In genomic region chr19:10270180-10270615, GRCh38 we compare ENCODE assay signal across 8 cellular contexts. TPM values are rescaled to one million over a fixed set of nuclear protein-coding genes. Genes with fewer than 3 reads are reported as not detected.
DNase-seq lines count a peak whose midpoint lies in the region; ATAC-seq and TF ChIP-seq lines count a peak whose summit lies in the region.

No MANE protein-coding gene starts in this region.

- H3K4me3 ChIP-seq in CD8-positive, alpha-beta T cell (ENCODE audit: low read depth, low read length): peak overlapping the region; percentile 81
- H3K4me3 ChIP-seq in Panc1 (ENCODE audit: low read depth in 2 of 2, low read length in 2 of 2): peak overlapping the region; percentile 55 to 83
- H3K4me3 ChIP-seq in left ventricle myocardium inferior: peak overlapping the region; percentile 71
- peak overlapping the region; percentile 49 to 60 (median 56) for H3K4me3 ChIP-seq in gastrocnemius medialis

- no peaks in the 10 kb centered on the region for H3K27me3 Mint-ChIP-seq in CD8-positive, alpha-beta T cell (ENCODE audit: low read depth)
- no peaks in the 10 kb centered on the region for H3K27me3 Mint-ChIP-seq in activated naive CD4-positive, alpha-beta T cell treated with anti-CD3 and anti-CD28 coated beads for 36 hours (ENCODE audit: low read depth)

- H3K27ac Mint-ChIP-seq in CD8-positive, alpha-beta T cell: peak overlapping the region; percentile 84
- peak overlapping the region; percentile 85 for H3K27ac Mint-ChIP-seq in activated naive CD4-positive, alpha-beta T cell treated with anti-CD3 and anti-CD28 coated beads for 36 hours

- peak overlapping the region; percentile 83 for H3K4me3 Mint-ChIP-seq in CD8-positive, alpha-beta T cell
- H3K4me3 Mint-ChIP-seq in activated naive CD4-positive, alpha-beta T cell treated with anti-CD3 and anti-CD28 coated beads for 36 hours: peak overlapping the region; percentile 78

- H3K4me1 Mint-ChIP-seq in CD8-positive, alpha-beta T cell (ENCODE audit: low read depth): peaks cover 32% of the 10 kb centered on the region
- H3K4me1 Mint-ChIP-seq in activated naive CD4-positive, alpha-beta T cell treated with anti-CD3 and anti-CD28 coated beads for 36 hours (ENCODE audit: low read depth): peaks cover 34% of the 10 kb centered on the region

- H3K27ac ChIP-seq in CD8-positive, alpha-beta T cell (ENCODE audit: low read depth, low read length): peak overlapping the region; percentile 75
- H3K27ac ChIP-seq in Panc1 (ENCODE audit: low read length): peak overlapping the region; percentile 91
- peak overlapping the region; percentile 93 for H3K27ac ChIP-seq in left ventricle myocardium inferior (replicated peaks)
- H3K27ac ChIP-seq in gastrocnemius medialis: peak overlapping the region; percentile 75 to 84 (median 78)

- peaks cover 7% of the 10 kb centered on the region for H3K36me3 Mint-ChIP-seq in CD8-positive, alpha-beta T cell
- peaks cover 13% of the 10 kb centered on the region for H3K36me3 Mint-ChIP-seq in activated naive CD4-positive, alpha-beta T cell treated with anti-CD3 and anti-CD28 coated beads for 36 hours (ENCODE audit: low read depth)

- no TSS peak for BruUV-seq in Panc1 (replicated peaks; lab: Mats Ljungman, UMichigan)

- peak; percentile 45 for ATAC-seq in CD8-positive, alpha-beta T cell
- peak; percentile 57 for ATAC-seq in Panc1
- peak in 1 of 2 donors; percentile 42 for ATAC-seq in gastrocnemius medialis
- ATAC-seq in HG02884 (IDR thresholded peaks at IDR 0.05; ENCODE audit: unreplicated experiment): no peak
- ATAC-seq in HG02840 (IDR thresholded peaks at IDR 0.05; ENCODE audit: low FRiP score, unreplicated experiment): no peak

- CTCF ChIA-PET in CD8-positive, alpha-beta T cell (lab: Charles Lee): interaction anchor here (0.6 to 19.7 kb wide), 22 partner anchors 9 to 491 kb away, joined by 3 to 671 read pairs (median 4); partner anchors contain the start of genes CDC37, ICAM4, ICAM5 and RAVER1
- CTCF ChIA-PET in Panc1 (lab: Charles Lee): interaction anchor here (1.0 to 2.6 kb wide), 3 partner anchors 11 to 119 kb away, joined by 3 to 17 read pairs (median 6); no protein-coding TSS in a partner anchor
- CTCF ChIA-PET in activated naive CD4-positive, alpha-beta T cell treated with anti-CD3 and anti-CD28 coated beads for 36 hours (lab: Charles Lee): interaction anchor here (0.6 to 5.4 kb wide), 21 partner anchors 10 to 242 kb away, joined by 3 to 85 read pairs (median 7); partner anchors contain the start of genes ICAM4, ICAM5 and TYK2

- no peaks in the 10 kb centered on the region for H3K9me3 ChIP-seq in CD8-positive, alpha-beta T cell (ENCODE audit: low read length)
- H3K9me3 ChIP-seq in Panc1 (ENCODE audit: control insufficient read depth, insufficient read depth, low read depth, low read length) (no peaks in the 10 kb centered on the region), left ventricle myocardium inferior (replicated peaks) (no peaks in the 10 kb centered on the region), gastrocnemius medialis (no peaks in the 10 kb centered on the region)

- no peaks in the 10 kb centered on the region for H3K36me3 ChIP-seq in CD8-positive, alpha-beta T cell (ENCODE audit: insufficient read depth, low read length)
- H3K36me3 ChIP-seq in Panc1 (ENCODE audit: control insufficient read depth, insufficient read depth, low read length) (no peaks in the 10 kb centered on the region; the same call in 1 of the 2 replicates), left ventricle myocardium inferior (no peaks in the 10 kb centered on the region), gastrocnemius medialis (no peaks in the 10 kb centered on the region)

- H3K27me3 ChIP-seq in CD8-positive, alpha-beta T cell (ENCODE audit: insufficient read depth, low read length): no peaks in the 10 kb centered on the region
- no peaks in the 10 kb centered on the region for H3K27me3 ChIP-seq in Panc1 (ENCODE audit: control insufficient read depth, insufficient read depth, low read length)
- peaks cover 21% of the 10 kb centered on the region for H3K27me3 ChIP-seq in left ventricle myocardium inferior (ENCODE audit: low read depth)
- H3K27me3 ChIP-seq in gastrocnemius medialis: peaks cover 7 to 24% (median 18%) of the 10 kb centered on the region in 3 donors

- in situ Hi-C loops in Panc1 (cut with HindIII; ENCODE audit: low pct_unique_long_range_greater_than_20kb, low sequenced_read_pairs): no loop called here
- in situ Hi-C loops in gastrocnemius medialis (cut with MboI; ENCODE audit: low sequenced_read_pairs in 4 of 4): no loop called here

- POLR2A ChIA-PET in CD8-positive, alpha-beta T cell (lab: Charles Lee): interaction anchor here (0.5 to 3.7 kb wide), 12 partner anchors 9 to 352 kb away, joined by 3 to 33 read pairs (median 8); partner anchors contain the start of genes ICAM4, ICAM5, MRPL4 and TYK2
- POLR2A ChIA-PET in Panc1 (lab: Charles Lee): interaction anchor here (1.8 to 2.1 kb wide), 2 partner anchors 17 to 19 kb away, joined by 8 to 11 read pairs; partner anchors contain the start of genes ICAM4 and ICAM5

- TF ChIP-seq POLR2A in gastrocnemius medialis (IDR thresholded peaks at IDR 0.05): no peak

- no peak for TF ChIP-seq CTCF in CD8-positive, alpha-beta T cell (IDR thresholded peaks at IDR 0.05)
- TF ChIP-seq CTCF in Panc1 (IDR thresholded peaks at IDR 0.05): no peak
- no peak for TF ChIP-seq CTCF in left ventricle myocardium inferior (IDR thresholded peaks at IDR 0.05; ENCODE audit: borderline replicate concordance)
- no peak for TF ChIP-seq CTCF in gastrocnemius medialis (IDR thresholded peaks at IDR 0.05 in 4 of 5, conservative IDR thresholded peaks at IDR 0.05 in 1 of 5)

- peak; percentile 43 to 76 (median 67) for DNase-seq in CD8-positive, alpha-beta T cell
- DNase-seq in HCEC 1CT (peak; percentile 34), Panc1 (ENCODE audit: low read depth, low spot score) (no peak), left ventricle myocardium inferior (peak; percentile 76), gastrocnemius medialis (peak in 1 of 2 donors; percentile 49)
- peak; percentile 72 for DNase-seq in activated naive CD4-positive, alpha-beta T cell treated with anti-CD3 and anti-CD28 coated beads for 36 hours

- H3K9me3 Mint-ChIP-seq in CD8-positive, alpha-beta T cell: no peaks in the 10 kb centered on the region
- H3K9me3 Mint-ChIP-seq in activated naive CD4-positive, alpha-beta T cell treated with anti-CD3 and anti-CD28 coated beads for 36 hours: no peaks in the 10 kb centered on the region

- intact Hi-C loops in CD8-positive, alpha-beta T cell (cut with DNase I, micrococcal nuclease): loop anchor here (1.0 to 5.0 kb wide), 3 partner anchors 63 to 338 kb away; partner anchors contain the start of genes RAVER1 (in 1 of the 2) and TYK2 (in 1 of the 2)
- intact Hi-C loops in Panc1 (cut with micrococcal nuclease; ENCODE audit: unreplicated experiment) (loop anchor here (5.0 kb wide), 1 partner anchor 117 kb away; no protein-coding TSS in a partner anchor), left ventricle myocardium inferior (cut with micrococcal nuclease) (loop anchor here (10.0 kb wide), 1 partner anchor 65 kb away; the partner anchor contains the start of genes ICAM3 and RAVER1), gastrocnemius medialis (cut with DNase I; ENCODE audit: low total_unique reads) (loop anchor here (5.0 kb wide), 1 partner anchor 62 kb away; the partner anchor contains the start of gene RAVER1)
- intact Hi-C loops in activated naive CD4-positive, alpha-beta T cell treated with anti-CD3 and anti-CD28 coated beads for 36 hours (cut with micrococcal nuclease): loop anchor here (2.0 kb wide), 3 partner anchors 47 to 233 kb away; partner anchors contain the start of genes FDX2, KEAP1 and TYK2

- H3K4me1 ChIP-seq in CD8-positive, alpha-beta T cell (ENCODE audit: insufficient read depth, low read length): peaks cover 26% of the 10 kb centered on the region
- H3K4me1 ChIP-seq in Panc1 (ENCODE audit: control insufficient read depth, insufficient read depth, low read length): peaks cover 4% of the 10 kb centered on the region
- peaks cover 50% of the 10 kb centered on the region for H3K4me1 ChIP-seq in left ventricle myocardium inferior
- peaks cover 5 to 21% of the 10 kb centered on the region in 2 donors for H3K4me1 ChIP-seq in gastrocnemius medialis

RNA-seq across cellular contexts. Expression of gene ICAM1, which starts 0.7 kb away (rescaled TPM):
- 10 to 100 TPM; 15.0 to 17.1 TPM for total RNA-seq in CD8-positive, alpha-beta T cell
- 136 TPM for total RNA-seq in Panc1 (2021; ENCODE audit: unreplicated experiment)
- polyA plus RNA-seq in Panc1 (2012; ENCODE audit: insufficient read length): 279 TPM
- total RNA-seq in activated naive CD4-positive, alpha-beta T cell treated with anti-CD3 and anti-CD28 coated beads for 36 hours: 10 to 100 TPM; 11.5 to 12.0 TPM
- total RNA-seq in left ventricle myocardium inferior: 7.1 TPM
- 10 to 100 TPM in 1 of 4 donors, 1 to 10 TPM in 3; 5.0 to 10.5 (median 7.7) TPM for total RNA-seq in gastrocnemius medialis

RNA-seq across cellular contexts. Expression of gene ICAM4, which starts 16.6 kb away (rescaled TPM):
- under 1 TPM in 1 of 2 experiments, not detected in 1; 0.28 TPM for total RNA-seq in CD8-positive, alpha-beta T cell
- total RNA-seq in Panc1 (2021; ENCODE audit: unreplicated experiment) (2.8 TPM), left ventricle myocardium inferior (0.36 TPM), gastrocnemius medialis (not detected)
- 4.8 TPM for polyA plus RNA-seq in Panc1 (2012; ENCODE audit: insufficient read length)
- not detected for total RNA-seq in activated naive CD4-positive, alpha-beta T cell treated with anti-CD3 and anti-CD28 coated beads for 36 hours

RNA-seq across cellular contexts. Expression of gene MRPL4, which starts 18.2 kb away (rescaled TPM):
- 10 to 100 TPM; 39.5 to 46.0 TPM for total RNA-seq in CD8-positive, alpha-beta T cell
- total RNA-seq in Panc1 (2021; ENCODE audit: unreplicated experiment) (62.8 TPM), left ventricle myocardium inferior (77.0 TPM), gastrocnemius medialis (100 to 1,000 TPM in 1 of 4 donors, 10 to 100 TPM in 3; 68.3 to 112 (median 84.4) TPM)
- 86.5 TPM for polyA plus RNA-seq in Panc1 (2012; ENCODE audit: insufficient read length)
- total RNA-seq in activated naive CD4-positive, alpha-beta T cell treated with anti-CD3 and anti-CD28 coated beads for 36 hours: 100 to 1,000 TPM; 115 to 116 TPM

RNA-seq across cellular contexts. Expression of gene ICAM5, which starts 19.6 kb away (rescaled TPM):
- not detected for total RNA-seq in CD8-positive, alpha-beta T cell
- total RNA-seq in Panc1 (2021; ENCODE audit: unreplicated experiment): 19.5 TPM
- 20.4 TPM for polyA plus RNA-seq in Panc1 (2012; ENCODE audit: insufficient read length)
- under 1 TPM; 0.72 to 0.81 TPM for total RNA-seq in activated naive CD4-positive, alpha-beta T cell treated with anti-CD3 and anti-CD28 coated beads for 36 hours
- 0.49 TPM for total RNA-seq in left ventricle myocardium inferior
- total RNA-seq in gastrocnemius medialis: not detected

RNA-seq across cellular contexts. Expression of gene S1PR2, which starts 39.1 kb away (rescaled TPM):
- 10 to 100 TPM; 13.3 to 14.8 TPM for total RNA-seq in CD8-positive, alpha-beta T cell
- 2.9 TPM for total RNA-seq in Panc1 (2021; ENCODE audit: unreplicated experiment)
- polyA plus RNA-seq in Panc1 (2012; ENCODE audit: insufficient read length): 0.92 TPM
- total RNA-seq in activated naive CD4-positive, alpha-beta T cell treated with anti-CD3 and anti-CD28 coated beads for 36 hours: 1 to 10 TPM; 3.4 TPM
- total RNA-seq in left ventricle myocardium inferior: 3.5 TPM
- 1 to 10 TPM in 2 of 4 donors, under 1 TPM in 2; 0.56 to 2.2 (median 1.1) TPM for total RNA-seq in gastrocnemius medialis

Comparison
In these comparisons a context has a peak if more than half of its experiments do, and no peak if none do; other contexts are left out.
1. ATAC-seq: peak in CD8-positive, alpha-beta T cell (single experiment) and Panc1 (single experiment); none in HG02884 (single experiment) and HG02840 (single experiment).
2. Peak in every context shown above with its lines, with median percentiles within 50 percentile points of each other: H3K27ac ChIP-seq and H3K4me3 ChIP-seq.